ENCODE assay signal across 8 cellular contexts in genomic region chr1:146413911-146414310, GRCh38.
DNase-seq lines count a peak whose midpoint lies in the region; ATAC-seq and TF ChIP-seq lines count a peak whose summit lies in the region.
"Not testable (repeated sequence)": the region's sequence is repeated elsewhere in the genome, so short reads cannot be mapped to it uniquely, and the experiment has no call there.

No MANE protein-coding gene starts in this region.

- H3K27ac ChIP-seq in effector memory CD4-positive, alpha-beta T cell (ENCODE audit: insufficient read depth, low read length, poor library complexity, severe bottlenecking) = peak overlapping the region; percentile 65
- H3K27ac ChIP-seq in left ventricle myocardium inferior (replicated peaks) = not testable (repeated sequence)
- peak overlapping the region in 1 of 4 donors; percentile 61 for H3K27ac ChIP-seq in upper lobe of left lung

- TF ChIP-seq POLR2A in upper lobe of left lung (IDR thresholded peaks at IDR 0.05) = not testable (repeated sequence)

- not testable (repeated sequence) for TF ChIP-seq CTCF in left ventricle myocardium inferior (IDR thresholded peaks at IDR 0.05; ENCODE audit: borderline replicate concordance); mucosa of descending colon (IDR thresholded peaks at IDR 0.05); upper lobe of left lung (IDR thresholded peaks at IDR 0.05)

- H3K27ac Mint-ChIP-seq in activated naive CD8-positive, alpha-beta T cell treated with anti-CD3 and anti-CD28 coated beads for 36 hours = not testable (repeated sequence)

- not testable (repeated sequence) for H3K9me3 Mint-ChIP-seq in activated naive CD8-positive, alpha-beta T cell treated with anti-CD3 and anti-CD28 coated beads for 36 hours

- H3K4me1 ChIP-seq in effector memory CD4-positive, alpha-beta T cell (ENCODE audit: control insufficient read depth, insufficient read depth, low read length, poor library complexity, severe bottlenecking); left ventricle myocardium inferior; mucosa of descending colon (ENCODE audit: low read depth); upper lobe of left lung: not testable (repeated sequence)

- not testable (repeated sequence) for H3K9me3 ChIP-seq in effector memory CD4-positive, alpha-beta T cell (ENCODE audit: control insufficient read depth, low read length); left ventricle myocardium inferior (replicated peaks); mucosa of descending colon; upper lobe of left lung

- H3K4me1 Mint-ChIP-seq in activated naive CD8-positive, alpha-beta T cell treated with anti-CD3 and anti-CD28 coated beads for 36 hours = not testable (repeated sequence)

- H3K36me3 ChIP-seq in effector memory CD4-positive, alpha-beta T cell (ENCODE audit: control insufficient read depth, insufficient read depth, low read length); left ventricle myocardium inferior; mucosa of descending colon (ENCODE audit: low read depth); upper lobe of left lung: not testable (repeated sequence)

- peak overlapping the region; percentile 55 for H3K4me3 Mint-ChIP-seq in activated naive CD8-positive, alpha-beta T cell treated with anti-CD3 and anti-CD28 coated beads for 36 hours

- not testable (repeated sequence) for H3K4me3 ChIP-seq in effector memory CD4-positive, alpha-beta T cell (ENCODE audit: insufficient read depth, low read depth, low read length, poor library complexity, severe bottlenecking); left ventricle myocardium inferior; mucosa of descending colon; upper lobe of left lung

- not testable (repeated sequence) for H3K27me3 ChIP-seq in effector memory CD4-positive, alpha-beta T cell (replicated peaks; ENCODE audit: control insufficient read depth, insufficient read depth, low read length, poor library complexity, severe bottlenecking); left ventricle myocardium inferior (ENCODE audit: low read depth); upper lobe of left lung

- not testable (repeated sequence) for H3K27me3 Mint-ChIP-seq in activated naive CD8-positive, alpha-beta T cell treated with anti-CD3 and anti-CD28 coated beads for 36 hours

- not testable (repeated sequence) for ATAC-seq in mucosa of descending colon; upper lobe of left lung (ENCODE audit: low FRiP score in 2 of 2)

- not testable (repeated sequence) for H3K36me3 Mint-ChIP-seq in activated naive CD8-positive, alpha-beta T cell treated with anti-CD3 and anti-CD28 coated beads for 36 hours

- WGBS in upper lobe of left lung, 2 donors = no CpG with 5 or more reads among the region's 6 CpGs

- not testable (repeated sequence) for TF ChIP-seq EP300 in upper lobe of left lung (IDR thresholded peaks at IDR 0.05)

- intact Hi-C loops in left ventricle myocardium inferior (cut with micrococcal nuclease); mucosa of descending colon (cut with DNase I, micrococcal nuclease): not testable (repeated sequence)

- DNase-seq in Daoy (ENCODE audit: low read depth) (peak; percentile 34), M059J (ENCODE audit: low read depth) (peak; percentile 64), T1000 (lab: John Stamatoyannopoulos, UW) (peak; percentile 1), left ventricle myocardium inferior (peak; percentile 42), mucosa of descending colon (peak in 2 of 3 donors; percentile 14 to 40), upper lobe of left lung (peak; percentile 18 to 44)
- DNase-seq in activated naive CD8-positive, alpha-beta T cell treated with anti-CD3 and anti-CD28 coated beads for 36 hours; effector memory CD4-positive, alpha-beta T cell: not testable (repeated sequence)
